23 cellular contexts compared by ENCODE assay signal in genomic region chr16:15833551-15833950, GRCh38. TPM values are rescaled to one million over a fixed set of nuclear protein-coding genes. Genes with fewer than 3 reads are reported as not detected.
"Had no signal": no experiment of that assay in that cellular context is flagged by ENCODE, and none has a peak within 500 bp of the region (broad histone marks: within the 10 kb centered on the region; RNA-seq: fewer than 3 reads in every experiment).

No MANE protein-coding gene starts in this region.

- DNase-seq: activated CD4-positive, alpha-beta T cell treated with anti-CD3 and anti-CD28 coated beads, Interleukin-2, amount 50 U/mL, for 4 hours; activated CD8-positive, alpha-beta memory T cell treated with anti-CD3 and anti-CD28 coated beads, Interleukin-2, amount 50 U/mL, for 48 hours; activated naive CD4-positive, alpha-beta T cell treated with Interleukin-2 at 50 U/mL for 16 hours; activated T-cell treated with anti-CD3 and anti-CD28 coated beads, Interleukin-2, amount 50 U/mL, for 4 hours; amygdala; body of pancreas; effector CD4-positive, alpha-beta T cell; foreskin keratinocyte; glutamatergic neuron; kidney glomerular epithelial cell; left ventricle myocardium inferior; ovary; stimulated activated CD4-positive, alpha-beta T cell treated with anti-CD3 and anti-CD28 coated beads, Interleukin-12 subunit alpha, Interleukin-12 subunit beta, amount 100 ng/mL, for 4 hours; stimulated activated CD4-positive, alpha-beta T cell treated with anti-CD3 and anti-CD28 coated beads, Interleukin-4, amount 100 ng/mL, for 4 hours; T-cell had no signal

- H3K4me1 ChIP-seq: body of pancreas, foreskin keratinocyte, prostate gland had no signal

- H3K9me3 ChIP-seq: body of pancreas, left ventricle myocardium inferior, neutrophil, ovary, prostate gland, right atrium auricular region had no signal

- H3K4me3 ChIP-seq: body of pancreas, hepatocyte, left ventricle myocardium inferior, ovary, prostate gland, right atrium auricular region had no signal

- ATAC-seq: activated T-cell treated with anti-CD3 and anti-CD28 coated beads, Interleukin-2, amount 50 U/mL, for 4 hours; body of pancreas; foreskin keratinocyte; natural killer cell treated with Interleukin-12 subunit alpha and Interleukin-12 subunit beta and Interleukin-15 and Interleukin-18, amount 100 ng/mL, for 72 hours; T-cell had no signal

- H3K27ac ChIP-seq: body of pancreas, foreskin keratinocyte, hepatocyte, left ventricle myocardium inferior, ovary, prostate gland, right atrium auricular region had no signal

- H3K4me2 ChIP-seq: hepatocyte had no signal

- H3K27me3 ChIP-seq: body of pancreas, hepatocyte, neutrophil, ovary, right atrium auricular region had no signal

- H3K36me3 ChIP-seq: left ventricle myocardium inferior, neutrophil, ovary, prostate gland, right atrium auricular region had no signal

RNA-seq across cellular contexts. Expression of gene MYH11, which starts 23.3 kb away (rescaled TPM):
- total RNA-seq: activated CD8-positive, alpha-beta memory T cell treated with anti-CD3 and anti-CD28 coated beads for 36 hours; epithelial cell of proximal tubule; foreskin keratinocyte; lung microvascular endothelial cell; natural killer cell treated with Interleukin-12 subunit alpha and Interleukin-12 subunit beta and Interleukin-15 and Interleukin-18, amount 100 ng/mL, for 72 hours had no signal
